In genomic region chr2:215660687-215661086, GRCh38 we compare ENCODE assay signal across 11 cellular contexts.
DNase-seq lines count a peak whose midpoint lies in the region; ATAC-seq and TF ChIP-seq lines count a peak whose summit lies in the region.
"Had no signal": no experiment of that assay in that cellular context is flagged by ENCODE, and none has a peak within 500 bp of the region (broad histone marks: within the 10 kb centered on the region; RNA-seq: fewer than 3 reads in every experiment).

No MANE protein-coding gene starts in this region.

- H3K9me3 Mint-ChIP-seq in activated naive CD4-positive, alpha-beta T cell treated with anti-CD3 and anti-CD28 coated beads for 36 hours, result no peaks in the 10 kb centered on the region

- no peaks in the 10 kb centered on the region for H3K36me3 Mint-ChIP-seq in activated naive CD4-positive, alpha-beta T cell treated with anti-CD3 and anti-CD28 coated beads for 36 hours (ENCODE audit: low read depth)

- intact Hi-C loops in activated naive CD4-positive, alpha-beta T cell treated with anti-CD3 and anti-CD28 coated beads for 36 hours (cut with micrococcal nuclease), result no loop called here

- no peaks in the 10 kb centered on the region for H3K27me3 Mint-ChIP-seq in activated naive CD4-positive, alpha-beta T cell treated with anti-CD3 and anti-CD28 coated beads for 36 hours (ENCODE audit: low read depth)

- no peak overlapping the region for H3K4me3 Mint-ChIP-seq in activated naive CD4-positive, alpha-beta T cell treated with anti-CD3 and anti-CD28 coated beads for 36 hours

- no peaks in the 10 kb centered on the region for H4K20me1 ChIP-seq in smooth muscle cell (ENCODE audit: low read depth)

- H3K27ac ChIP-seq in smooth muscle cell (ENCODE audit: low read depth), result peak overlapping the region; percentile 97
- H3K27ac ChIP-seq: cardiac muscle cell had no signal

- no peak overlapping the region for H3K27ac Mint-ChIP-seq in activated naive CD4-positive, alpha-beta T cell treated with anti-CD3 and anti-CD28 coated beads for 36 hours

- CTCF ChIA-PET in activated naive CD4-positive, alpha-beta T cell treated with anti-CD3 and anti-CD28 coated beads for 36 hours (lab: Charles Lee), result no interaction called here

- peak overlapping the region; percentile 52 for H3K4me2 ChIP-seq in smooth muscle cell

- no peaks in the 10 kb centered on the region for H3K79me2 ChIP-seq in smooth muscle cell (ENCODE audit: low read depth)

- peaks cover 25% of the 10 kb centered on the region for H3K4me1 ChIP-seq in smooth muscle cell (ENCODE audit: low read depth)

- H2AFZ ChIP-seq in smooth muscle cell (ENCODE audit: low read depth), result no peak overlapping the region

- peaks cover 17% of the 10 kb centered on the region for H3K4me1 Mint-ChIP-seq in activated naive CD4-positive, alpha-beta T cell treated with anti-CD3 and anti-CD28 coated beads for 36 hours (ENCODE audit: low read depth)

- no peaks in the 10 kb centered on the region for H3K36me3 ChIP-seq in smooth muscle cell (ENCODE audit: low read depth)
- H3K36me3 ChIP-seq: cardiac muscle cell had no signal

- H3K9ac ChIP-seq in smooth muscle cell (ENCODE audit: low read depth), result peak overlapping the region; percentile 77

- peaks cover 40% of the 10 kb centered on the region for H3F3A ChIP-seq in smooth muscle cell (ENCODE audit: low read depth)

- H3K4me3 ChIP-seq in astrocyte of the cerebellum (ENCODE audit: low read depth, low read length), result no peak overlapping the region
- H3K4me3 ChIP-seq in smooth muscle cell, result no peak overlapping the region
- H3K4me3 ChIP-seq: cardiac muscle cell had no signal

- in situ Hi-C loops in astrocyte of the cerebellum (cut with HindIII; ENCODE audit: low sequenced_read_pairs), result no loop called here

- 11% methylated on average over 8 of the region's 8 CpGs for WGBS in smooth muscle cell (ENCODE audit: low lambda C conversion rate)

- no peak for ATAC-seq in GM19328 (IDR thresholded peaks at IDR 0.05; ENCODE audit: unreplicated experiment)

- DNase-seq in GM04504 (ENCODE audit: low read depth), result peak; percentile 85
- DNase-seq in astrocyte of the cerebellum (ENCODE audit: low read depth), result peak; percentile 85
- DNase-seq in iris pigment epithelial cell (ENCODE audit: low read depth), result peak; percentile 87
- no peak for DNase-seq in smooth muscle cell (lab: John Stamatoyannopoulos, UW; ENCODE audit: unreplicated experiment)
- no peak for DNase-seq in activated naive CD4-positive, alpha-beta T cell treated with anti-CD3 and anti-CD28 coated beads for 36 hours
- DNase-seq in NCI-H1694 (lab: John Stamatoyannopoulos, UW), result no peak
- DNase-seq: activated CD4-positive, alpha-beta T cell treated with anti-CD3 and anti-CD28 coated beads for 4 hours; activated T-cell treated with anti-CD3 and anti-CD28 coated beads, Interleukin-2, amount 50 U/mL, for 48 hours; MV-4-11 had no signal

- TF ChIP-seq CTCF in astrocyte of the cerebellum (IDR thresholded peaks at IDR 0.05; ENCODE audit: low read depth, low read length, missing control alignments) (no peak), smooth muscle cell (IDR thresholded peaks at IDR 0.05; ENCODE audit: borderline replicate concordance, insufficient read depth, poor library complexity, severe bottlenecking) (no peak)

- H3K27me3 ChIP-seq in smooth muscle cell (ENCODE audit: low read depth), result no peaks in the 10 kb centered on the region
- H3K27me3 ChIP-seq: cardiac muscle cell had no signal

- no peaks in the 10 kb centered on the region for H3K9me3 ChIP-seq in smooth muscle cell (replicated peaks; ENCODE audit: low read depth)

Comparison
In these comparisons a context has a peak if more than half of its experiments do, and no peak if none do; other contexts are left out.
1. DNase-seq: peak in GM04504 (single experiment), astrocyte of the cerebellum (single experiment) and iris pigment epithelial cell (single experiment); none in smooth muscle cell (single experiment), activated naive CD4-positive, alpha-beta T cell treated with anti-CD3 and anti-CD28 coated beads for 36 hours (single experiment) and NCI-H1694 (single experiment).